Comparison of ENCODE assay signal across 21 cellular contexts in genomic region chr5:50768650-50769049, GRCh38.
"Had no signal": no experiment of that assay in that cellular context is flagged by ENCODE, and none has a peak within 500 bp of the region (broad histone marks: within the 10 kb centered on the region; RNA-seq: fewer than 3 reads in every experiment).

No MANE protein-coding gene starts in this region.

- H3K36me3 ChIP-seq: cardiac muscle cell, transverse colon, WERI-Rb-1 had no signal

- H3K27me3 ChIP-seq: body of pancreas, cardiac muscle cell, foreskin keratinocyte, transverse colon had no signal

- H3K9me3 ChIP-seq: body of pancreas, lower lobe of right lung had no signal

- H3K27ac ChIP-seq: body of pancreas, cardiac muscle cell, foreskin keratinocyte, lower lobe of right lung, transverse colon, WERI-Rb-1 had no signal

- ATAC-seq: body of pancreas; foreskin keratinocyte; lower lobe of right lung; sciatic nerve; stimulated activated memory B cell treated with anti-CD40 and anti-IgM and Interleukin-4, amounts not matched to agents 10 μg/mL and 1 μg/mL and 100 μg/mL, for 72 hours had no signal

- DNase-seq: activated CD4-positive, alpha-beta T cell treated with anti-CD3 and anti-CD28 coated beads, Interleukin-2, amount 50 U/mL, for 1 hour; activated CD4-positive, CD25-positive, alpha-beta regulatory T cell treated with anti-CD3 and anti-CD28 coated beads, Interleukin-2, amount 50 U/mL, for 72 hours; activated CD8-positive, alpha-beta memory T cell treated with anti-CD3 and anti-CD28 coated beads, Interleukin-2, amount 50 U/mL, for 48 hours; activated effector memory CD4-positive, alpha-beta T cell treated with Interleukin-2 at 50 U/mL for 16 hours; activated naive CD4-positive, alpha-beta T cell treated with anti-CD3 and anti-CD28 coated beads for 36 hours; activated T-cell treated with anti-CD3 and anti-CD28 coated beads, Interleukin-2, amount 50 U/mL, for 48 hours; anterior cingulate cortex; body of pancreas; dermis blood vessel endothelial cell; effector CD8-positive, alpha-beta T cell; foreskin keratinocyte; kidney; lower lobe of right lung; naive B cell; small intestine; stimulated activated CD4-positive, alpha-beta T cell treated with anti-CD3 and anti-CD28 coated beads, Interleukin-2, amount 100 ng/mL, for 24 hours; transverse colon; WERI-Rb-1 had no signal

- H3K27ac Mint-ChIP-seq: activated naive CD4-positive, alpha-beta T cell treated with anti-CD3 and anti-CD28 coated beads for 36 hours; stimulated activated memory B cell treated with anti-CD40 and anti-IgM and Interleukin-4, amounts not matched to agents 10 μg/mL and 1 μg/mL and 100 μg/mL, for 72 hours had no signal

- H3K4me3 ChIP-seq: body of pancreas, cardiac muscle cell, lower lobe of right lung, transverse colon had no signal

- H3K27me3 Mint-ChIP-seq: naive B cell; stimulated activated memory B cell treated with anti-CD40 and anti-IgM and Interleukin-4, amounts not matched to agents 10 μg/mL and 1 μg/mL and 100 μg/mL, for 72 hours had no signal

- H3K4me3 Mint-ChIP-seq: activated naive CD4-positive, alpha-beta T cell treated with anti-CD3 and anti-CD28 coated beads for 36 hours; naive B cell; stimulated activated memory B cell treated with anti-CD40 and anti-IgM and Interleukin-4, amounts not matched to agents 10 μg/mL and 1 μg/mL and 100 μg/mL, for 72 hours had no signal
